Comparison of ENCODE assay signal across 20 cellular contexts in genomic region chr2:3039188-3040065, GRCh38.
DNase-seq lines count a peak whose midpoint lies in the region; ATAC-seq and TF ChIP-seq lines count a peak whose summit lies in the region.
"Had no signal": no experiment of that assay in that cellular context is flagged by ENCODE, and none has a peak within 500 bp of the region (broad histone marks: within the 10 kb centered on the region; RNA-seq: fewer than 3 reads in every experiment).

No MANE protein-coding gene starts in this region.

- POLR2A ChIA-PET in HEK293T (lab: Yijun Ruan, JAX), result no interaction called here

- H3K27me3 Mint-ChIP-seq in nephron progenitor cell (ENCODE audit: low read depth, poor library complexity), result peaks cover 3% of the 10 kb centered on the region

- TF ChIP-seq CTCF in coronary artery (IDR thresholded peaks at IDR 0.05), result no peak
- TF ChIP-seq CTCF in nephron progenitor cell (IDR thresholded peaks at IDR 0.05), result no peak
- TF ChIP-seq CTCF in vagina (IDR thresholded peaks at IDR 0.05), result no peak
- no peak for TF ChIP-seq CTCF in hepatocyte (IDR thresholded peaks at IDR 0.05; ENCODE audit: poor library complexity)
- no peak for TF ChIP-seq CTCF in foreskin keratinocyte (conservative IDR thresholded peaks at IDR 0.05)

- no peaks in the 10 kb centered on the region for H3K9me2 ChIP-seq in hepatocyte (replicated peaks; ENCODE audit: insufficient read depth)

- TF ChIP-seq POLR2A in vagina (IDR thresholded peaks at IDR 0.05), result no peak

- no peak for ATAC-seq in foreskin keratinocyte
- ATAC-seq: CD8-positive, alpha-beta T cell; PC-3 had no signal

- CTCF ChIA-PET in HEK293T (lab: Yijun Ruan, JAX), result no interaction called here

- H3K27me3 ChIP-seq in vagina (no peaks in the 10 kb centered on the region), hepatocyte (no peaks in the 10 kb centered on the region), foreskin keratinocyte (no peaks in the 10 kb centered on the region)

- no peaks in the 10 kb centered on the region for H3K79me2 ChIP-seq in hepatocyte

- H3K36me3 ChIP-seq in vagina, result no peaks in the 10 kb centered on the region
- H3K36me3 ChIP-seq in hepatocyte (replicated peaks; ENCODE audit: insufficient read depth, low read depth), result no peaks in the 10 kb centered on the region

- H3K27ac Mint-ChIP-seq in nephron progenitor cell, result peak overlapping the region; percentile 57
- H3K27ac Mint-ChIP-seq: CD8-positive, alpha-beta T cell had no signal

- peaks cover 42% of the 10 kb centered on the region for H3K4me1 Mint-ChIP-seq in nephron progenitor cell

- no peak overlapping the region for H3K4me3 ChIP-seq in coronary artery
- H3K4me3 ChIP-seq in vagina, result no peak overlapping the region
- no peak overlapping the region for H3K4me3 ChIP-seq in hepatocyte
- H3K4me3 ChIP-seq: GM23248 had no signal

- WGBS in hepatocyte (ENCODE audit: low lambda C conversion rate, missing lambda C conversion rate), result 92% methylated on average over 16 of the region's 16 CpGs

- H3K4me1 ChIP-seq in vagina (no peaks in the 10 kb centered on the region), hepatocyte (ENCODE audit: insufficient read depth) (no peaks in the 10 kb centered on the region), foreskin keratinocyte (no peaks in the 10 kb centered on the region)
- H3K4me1 ChIP-seq: Caco-2 had no signal

- H4K20me1 ChIP-seq in hepatocyte (ENCODE audit: insufficient read depth, poor library complexity, severe bottlenecking), result no peaks in the 10 kb centered on the region

- H3K9me3 ChIP-seq in vagina, result no peaks in the 10 kb centered on the region
- H3K9me3 ChIP-seq in hepatocyte (ENCODE audit: low read depth), result no peaks in the 10 kb centered on the region
- H3K9me3 ChIP-seq: Caco-2 had no signal

- no peak overlapping the region for H3K27ac ChIP-seq in coronary artery
- no peak overlapping the region for H3K27ac ChIP-seq in vagina
- H3K27ac ChIP-seq in hepatocyte, result no peak overlapping the region
- H3K27ac ChIP-seq in foreskin keratinocyte, result no peak overlapping the region
- H3K27ac ChIP-seq: C4-2B, GM23248 had no signal

- intact Hi-C loops in vagina (cut with DNase I), result no loop called here

- DNase-seq in coronary artery (ENCODE audit: low spot score), result peak; percentile 36
- peak; percentile 34 for DNase-seq in islet precursor cell
- no peak for DNase-seq in nephron progenitor cell
- peak; percentile 64 to 74 for DNase-seq in vagina (ENCODE audit: extremely low spot score in 2 of 2)
- DNase-seq in HEK293T (ENCODE audit: extremely low spot score), result no peak
- DNase-seq in hepatocyte (ENCODE audit: low spot score), result no peak
- no peak for DNase-seq in foreskin keratinocyte
- DNase-seq: Caco-2, GM23248, KBM-7, MV-4-11, NCI-H1105 treated with DMSO at 0.1 percent for 48 hours, NCI-H146, NCI-H2029, NCI-H446, NCI-H524 treated with DMSO at 0.1 percent for 48 hours, NCI-H774, PC-3 had no signal

- H3K36me3 Mint-ChIP-seq in nephron progenitor cell (ENCODE audit: low read depth), result no peaks in the 10 kb centered on the region
- H3K36me3 Mint-ChIP-seq: CD8-positive, alpha-beta T cell had no signal

- no peak overlapping the region for H2AFZ ChIP-seq in hepatocyte
- H2AFZ ChIP-seq: GM23248 had no signal

- H3K4me3 Mint-ChIP-seq in nephron progenitor cell, result no peak overlapping the region
- H3K4me3 Mint-ChIP-seq: CD8-positive, alpha-beta T cell had no signal

- peaks cover 24% of the 10 kb centered on the region for H3K9me3 Mint-ChIP-seq in nephron progenitor cell
- H3K9me3 Mint-ChIP-seq: CD8-positive, alpha-beta T cell had no signal

- no peak overlapping the region for H3K4me2 ChIP-seq in hepatocyte

TF ChIP-seq in HEK293T, 16 proteins besides CTCF, POLR2A, EP300 and RAD21:
- TF ChIP-seq TARDBP (IDR thresholded peaks at IDR 0.05) (no peak), LEF1 (IDR thresholded peaks at IDR 0.05; ENCODE audit: borderline replicate concordance) (no peak), SP1 (IDR thresholded peaks at IDR 0.05) (no peak), SUZ12 (IDR thresholded peaks at IDR 0.05) (no peak), ZNF384 (IDR thresholded peaks at IDR 0.05) (no peak), CTBP1 (IDR thresholded peaks at IDR 0.05; ENCODE audit: borderline replicate concordance) (no peak), PKNOX1 (IDR thresholded peaks at IDR 0.05) (no peak), L3MBTL2 (conservative IDR thresholded peaks at IDR 0.05) (no peak), FOXM1 (IDR thresholded peaks at IDR 0.05; ENCODE audit: borderline replicate concordance) (no peak), BHLHE40 (IDR thresholded peaks at IDR 0.05; ENCODE audit: borderline replicate concordance) (no peak), NFRKB (IDR thresholded peaks at IDR 0.05) (no peak), HDGF (IDR thresholded peaks at IDR 0.05; ENCODE audit: borderline replicate concordance) (no peak), ARNT (IDR thresholded peaks at IDR 0.05) (no peak), FOXA1 (IDR thresholded peaks at IDR 0.05) (no peak), FOXK2 (IDR thresholded peaks at IDR 0.05) (no peak), ELF4 (IDR thresholded peaks at IDR 0.05) (no peak)

Comparison
In these comparisons a context has a peak if more than half of its experiments do, and no peak if none do; other contexts are left out.
1. DNase-seq: peak in coronary artery (single experiment), islet precursor cell (single experiment) and vagina (2 of 2); none in nephron progenitor cell (single experiment), HEK293T (single experiment), hepatocyte (single experiment) and foreskin keratinocyte (0 of 2).